12 cellular contexts compared by ENCODE assay signal in the genomic region with DNA sequence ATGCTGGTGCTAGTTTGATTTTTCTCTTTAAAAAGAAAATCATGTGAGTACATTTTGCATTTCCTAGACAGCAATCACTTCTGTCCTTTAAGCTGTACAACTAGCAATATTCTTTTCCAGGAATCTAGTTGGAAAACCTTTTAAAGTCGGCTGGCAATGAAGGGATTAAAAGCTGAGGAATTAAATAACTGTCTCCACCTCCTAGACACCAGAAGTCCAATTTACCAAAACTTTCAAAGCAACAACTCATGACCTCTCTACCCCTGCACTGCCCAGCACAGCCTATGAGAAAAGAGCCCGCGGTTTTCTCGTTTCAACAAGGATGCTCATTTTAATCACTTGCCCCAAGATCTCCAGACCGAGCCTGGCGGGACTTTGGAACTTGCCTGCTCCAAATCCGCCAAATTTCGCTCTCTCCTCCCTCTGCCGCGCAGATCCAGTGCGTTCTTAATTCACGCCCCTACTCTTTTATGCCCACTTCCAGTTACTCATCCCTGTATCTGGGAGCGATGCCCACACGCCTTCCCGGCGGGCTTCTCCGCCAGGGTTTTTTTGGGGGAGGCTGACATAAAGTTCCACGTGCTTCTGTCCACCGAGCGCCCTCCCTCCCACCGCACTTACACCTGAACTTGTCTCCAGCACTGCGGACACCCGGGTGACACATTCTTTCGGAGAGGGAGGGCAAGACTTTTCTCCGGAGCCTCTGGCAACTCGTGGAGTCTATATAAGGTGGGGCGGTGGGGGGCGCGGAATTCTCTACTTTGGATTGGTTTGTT. TPM values are rescaled to one million over a fixed set of nuclear protein-coding genes. Genes with fewer than 3 reads are reported as not detected.
DNase-seq lines count a peak whose midpoint lies in the region; ATAC-seq and TF ChIP-seq lines count a peak whose summit lies in the region.
"Had no signal": no experiment of that assay in that cellular context is flagged by ENCODE, and none has a peak within 500 bp of the region (broad histone marks: within the 10 kb centered on the region; RNA-seq: fewer than 3 reads in every experiment).

No MANE protein-coding gene starts in this region.

- no peak for ATAC-seq in CD4-positive, alpha-beta T cell (ENCODE audit: poor library complexity)
- ATAC-seq: Panc1 had no signal

- H3K36me3 Mint-ChIP-seq in CD4-positive, alpha-beta T cell (ENCODE audit: low read depth) = no peaks in the 10 kb centered on the region
- H3K36me3 Mint-ChIP-seq: CD4-positive, alpha-beta memory T cell had no signal

- no peaks in the 10 kb centered on the region for H3K9me2 ChIP-seq in OCI-LY7 (ENCODE audit: insufficient read depth, low read length)

- H3K9me3 Mint-ChIP-seq in CD4-positive, alpha-beta T cell = no peaks in the 10 kb centered on the region

- H3K9me3 ChIP-seq in CD4-positive, alpha-beta T cell (ENCODE audit: control insufficient read depth, low read length) = no peaks in the 10 kb centered on the region
- H3K9me3 ChIP-seq in adipocyte (ENCODE audit: control insufficient read depth, low read length) (no peaks in the 10 kb centered on the region), OCI-LY7 (ENCODE audit: low read length) (no peaks in the 10 kb centered on the region)

- no peak for DNase-seq in CD4-positive, alpha-beta T cell
- DNase-seq in adipocyte (ENCODE audit: low read depth) (no peak), retina (peak; percentile 63), OCI-LY7 (ENCODE audit: low spot score) (no peak)
- DNase-seq in stimulated activated CD4-positive, alpha-beta T cell treated with anti-CD3 and anti-CD28 coated beads, Interleukin-2, amount 100 ng/mL, for 48 hours = no peak
- DNase-seq in stimulated activated CD4-positive, alpha-beta T cell treated with anti-CD3 and anti-CD28 coated beads, Interleukin-12 subunit alpha, Interleukin-12 subunit beta, amount 100 ng/mL, for 4 hours = no peak
- no peak for DNase-seq in activated CD8-positive, alpha-beta memory T cell treated with anti-CD3 and anti-CD28 coated beads, Interleukin-2, amount 50 U/mL, for 4 hours
- DNase-seq: CD4-positive, alpha-beta memory T cell had no signal

- no peaks in the 10 kb centered on the region for H3K79me2 ChIP-seq in OCI-LY7 (ENCODE audit: insufficient read depth, low read depth, low read length)

- H4K20me1 ChIP-seq in OCI-LY7 (ENCODE audit: insufficient read depth, low read length) = no peaks in the 10 kb centered on the region

- CTCF ChIA-PET in CD4-positive, alpha-beta T cell (lab: Charles Lee) = no interaction called here
- CTCF ChIA-PET in OCI-LY7 (lab: Charles Lee; ENCODE audit: unreplicated experiment) = no interaction called here

- H3K9ac ChIP-seq in adipocyte (ENCODE audit: low read length) = no peak overlapping the region

- H3K27me3 Mint-ChIP-seq in CD4-positive, alpha-beta T cell = peaks cover 47% of the 10 kb centered on the region

- no peak overlapping the region for H3K27ac Mint-ChIP-seq in CD4-positive, alpha-beta T cell
- H3K27ac Mint-ChIP-seq: CD4-positive, alpha-beta memory T cell had no signal

- H3K36me3 ChIP-seq in adipocyte (ENCODE audit: control insufficient read depth, insufficient read depth, low read length, severe bottlenecking) (no peaks in the 10 kb centered on the region), OCI-LY7 (ENCODE audit: insufficient read depth, low read length) (no peaks in the 10 kb centered on the region)

- H3K27ac ChIP-seq in CD4-positive, alpha-beta T cell (ENCODE audit: low read depth, low read length) = no peak overlapping the region
- no peak overlapping the region for H3K27ac ChIP-seq in OCI-LY7 (ENCODE audit: low read depth, low read length, poor library complexity, severe bottlenecking)

- H3K4me2 ChIP-seq in OCI-LY7 (ENCODE audit: low read length) = no peak overlapping the region

- H3K4me3 Mint-ChIP-seq in CD4-positive, alpha-beta T cell = peak overlapping the region; percentile 7

- no peak overlapping the region for H2AFZ ChIP-seq in OCI-LY7 (ENCODE audit: low read length)

- intact Hi-C loops in CD4-positive, alpha-beta T cell (cut with DNase I, micrococcal nuclease) = no loop called here
- intact Hi-C loops in OCI-LY7 (cut with micrococcal nuclease; ENCODE audit: unreplicated experiment) = loop anchor here (10.0 kb wide), 1 partner anchor 1441 kb away; no protein-coding TSS in a partner anchor

- H3K4me3 ChIP-seq in adipocyte (ENCODE audit: low read length) = peak overlapping the region; percentile 61
- H3K4me3 ChIP-seq in iPS-11a (ENCODE audit: low read depth, low read length) = peak overlapping the region; percentile 64
- no peak overlapping the region for H3K4me3 ChIP-seq in OCI-LY7 (ENCODE audit: low read depth, low read length, poor library complexity, severe bottlenecking)
- H3K4me3 ChIP-seq: lung had no signal

- peaks cover 31% of the 10 kb centered on the region for H3K27me3 ChIP-seq in CD4-positive, alpha-beta T cell (ENCODE audit: control insufficient read depth, insufficient read depth, low read length)
- H3K27me3 ChIP-seq in adipocyte (replicated peaks; ENCODE audit: control insufficient read depth, insufficient read depth, low read length) = peaks cover 40% of the 10 kb centered on the region

- no TSS peak for BruUV-seq in OCI-LY7 (replicated peaks; lab: Mats Ljungman, UMichigan)

- POLR2A ChIA-PET in CD4-positive, alpha-beta T cell (lab: Charles Lee) = no interaction called here
- POLR2A ChIA-PET in OCI-LY7 (lab: Charles Lee) = no interaction called here

- H3K4me1 ChIP-seq in adipocyte (ENCODE audit: control insufficient read depth, insufficient read depth, low read length) = no peaks in the 10 kb centered on the region
- H3K4me1 ChIP-seq in OCI-LY7 (ENCODE audit: insufficient read depth, low read length, poor library complexity, severe bottlenecking) = no peaks in the 10 kb centered on the region

- peaks cover 25% of the 10 kb centered on the region for H3K4me1 Mint-ChIP-seq in CD4-positive, alpha-beta T cell (ENCODE audit: low read depth)

- no peak for TF ChIP-seq CTCF in CD4-positive, alpha-beta T cell (IDR thresholded peaks at IDR 0.05)
- no peak for TF ChIP-seq CTCF in OCI-LY7 (conservative IDR thresholded peaks at IDR 0.05; ENCODE audit: low read length)

RNA-seq across cellular contexts. Expression of gene MPPED2, which starts 2.5 kb away (rescaled TPM):
- 1 to 10 TPM in 1 of 2 experiments, under 1 TPM in 1; 0.96 to 1.7 TPM for total RNA-seq in CD4-positive, alpha-beta T cell
- not detected in 2 replicates for total RNA-seq in OCI-LY7 (2014; rRNA removed; shearing (Covaris generic))
- total RNA-seq in OCI-LY7 (2022) = not detected in 2 replicates
- total RNA-seq: activated CD8-positive, alpha-beta memory T cell treated with anti-CD3 and anti-CD28 coated beads for 36 hours; CD4-positive, alpha-beta memory T cell had no signal
